Comparison of ENCODE assay signal across 8 cellular contexts in the genomic region with DNA sequence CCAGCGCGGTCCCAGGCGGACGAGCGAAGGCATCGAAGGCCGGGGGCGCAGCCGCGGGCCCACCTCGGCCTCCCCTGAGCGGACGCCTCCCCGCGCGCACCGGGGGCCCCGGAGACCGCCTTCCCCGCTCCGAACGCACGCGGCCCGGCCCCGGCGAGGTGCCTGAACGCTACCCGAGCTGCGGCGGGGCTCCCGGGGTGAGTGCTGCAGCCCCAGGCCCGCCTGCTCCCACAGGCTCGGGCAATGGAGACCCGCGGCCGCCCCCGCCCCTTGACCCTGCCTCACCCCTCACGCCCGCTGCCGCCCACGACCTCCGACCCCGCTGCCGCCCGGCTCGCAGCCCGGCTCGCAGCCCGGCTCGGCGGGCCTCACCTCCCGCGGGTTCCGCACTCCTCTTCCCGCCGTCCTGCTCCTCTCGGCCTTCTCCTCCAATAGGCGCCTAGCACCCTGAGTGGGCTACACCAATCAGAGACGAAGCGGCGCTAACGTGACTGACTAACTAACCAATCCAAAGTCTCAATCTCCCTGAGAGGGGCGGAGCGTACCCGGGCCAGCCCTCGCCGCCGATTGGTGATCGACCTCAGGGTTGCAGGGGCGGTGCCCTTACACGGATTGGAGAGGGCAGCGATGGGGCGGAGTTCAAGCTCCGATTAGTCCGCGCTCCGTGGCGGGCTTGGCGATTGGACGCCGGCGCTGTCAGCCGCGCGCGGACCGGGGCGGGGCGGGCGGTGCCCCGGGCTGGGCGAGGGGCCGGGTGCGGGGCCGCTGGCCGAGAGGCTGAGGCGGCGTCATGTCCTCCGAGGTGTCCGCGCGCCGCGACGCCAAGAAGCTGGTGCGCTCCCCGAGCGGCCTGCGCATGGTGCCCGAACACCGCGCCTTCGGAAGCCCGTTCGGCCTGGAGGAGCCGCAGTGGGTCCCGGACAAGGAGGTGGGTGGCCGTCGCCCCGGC. TPM values are rescaled to one million over a fixed set of nuclear protein-coding genes. Genes with fewer than 3 reads are reported as not detected.
DNase-seq lines count a peak whose midpoint lies in the region; FAIRE-seq and TF ChIP-seq lines count a peak whose summit lies in the region.

A gene (minus strand): TSS at position 400 of the 949 bp plus-strand sequence. CDS start 4,364 bp downstream, outside the sequence.
A gene (plus strand): TSS at position 759 of the 949 bp plus-strand sequence. CDS start 32 bp downstream, at position 791.

- peak within 1 kb of the TSS; percentile 65 for H4K8ac ChIP-seq in neuronal stem cell (ENCODE audit: low read depth, low read length)

- FAIRE-seq in frontal cortex (lab: Jason Lieb, UNC) = peak; percentile 99

- POLR2A ChIA-PET in HEK293T (lab: Yijun Ruan, JAX) = interaction anchor here (0.5 to 3.0 kb wide), 18 partner anchors 9 to 186 kb away, joined by 3 to 13 read pairs (median 4); no protein-coding TSS in a partner anchor

- peak within 1 kb of the TSS; percentile 92 for H3K9ac ChIP-seq in neuronal stem cell (ENCODE audit: low read depth, low read length, poor library complexity)

- H2BK5ac ChIP-seq in neuronal stem cell (ENCODE audit: low read length) = peak within 1 kb of the TSS; percentile 66

- H3K36me3 ChIP-seq in neuronal stem cell (replicated peaks in 1 of 2; ENCODE audit: control insufficient read depth in 2 of 2, insufficient read depth in 2 of 2, low read length in 2 of 2) = peaks cover 2 to 52% of the 10 kb centered on the region in 2 donors

- no peak within 1 kb of the TSS for H4K91ac ChIP-seq in neuronal stem cell (ENCODE audit: low read depth, low read length, poor library complexity)

- peak within 1 kb of the TSS; percentile 94 for H3K14ac ChIP-seq in neuronal stem cell (ENCODE audit: low read length)

- no CpG with 5 or more reads among the region's 121 CpGs for WGBS in neuronal stem cell (ENCODE audit: extremely low coverage in 2 of 2, insufficient read length in 2 of 2, insufficient replicate concordance in 1 of 2), 2 donors

- H2BK12ac ChIP-seq in neuronal stem cell (ENCODE audit: low read length) = no peak within 1 kb of the TSS

- in situ Hi-C loops in SK-MEL-5 (cut with HindIII; ENCODE audit: low pct_unique_long_range_greater_than_20kb, low sequenced_read_pairs) = no loop called here

- H2BK120ac ChIP-seq in neuronal stem cell (ENCODE audit: low read depth, low read length) = no peak within 1 kb of the TSS

- H2AK5ac ChIP-seq in neuronal stem cell (ENCODE audit: low read depth, low read length) = peak within 1 kb of the TSS; percentile 88

- H3K4me3 ChIP-seq in neuronal stem cell (ENCODE audit: low read length in 2 of 2) = peak within 1 kb of the TSS; percentile 85 to 89

- CTCF ChIA-PET in HEK293T (lab: Yijun Ruan, JAX) = no interaction called here

- H3K18ac ChIP-seq in neuronal stem cell (ENCODE audit: low read length) = peak within 1 kb of the TSS; percentile 98

- H3K27ac ChIP-seq in neuronal stem cell (replicated peaks; ENCODE audit: low read length) (peak within 1 kb of the TSS; percentile 69), substantia nigra (ENCODE audit: low read depth, low read length, poor library complexity, severe bottlenecking) (peak within 1 kb of the TSS; percentile 38)

- peak within 1 kb of the TSS; percentile 67 for H2BK15ac ChIP-seq in neuronal stem cell (ENCODE audit: low read length)

- H3K9me3 ChIP-seq in neuronal stem cell (replicated peaks in 1 of 2; ENCODE audit: control insufficient read depth in 2 of 2, insufficient read depth in 1 of 2, low read depth in 1 of 2, low read length in 2 of 2) = no peaks in the 10 kb centered on the region

- H3K27me3 ChIP-seq in neuronal stem cell (ENCODE audit: control insufficient read depth in 3 of 3, insufficient read depth in 3 of 3, low read depth in 1 of 3, low read length in 3 of 3) = no peaks in the 10 kb centered on the region

- peak within 1 kb of the TSS; percentile 90 for H2AFZ ChIP-seq in neuronal stem cell (ENCODE audit: low read length)

- peak within 1 kb of the TSS; percentile 98 for H3K23ac ChIP-seq in neuronal stem cell (ENCODE audit: low read depth, low read length, poor library complexity)

- peaks cover 31% of the 10 kb centered on the region for H3K79me1 ChIP-seq in neuronal stem cell (ENCODE audit: low read depth, low read length)

- peak within 1 kb of the TSS; percentile 83 for H3K4me2 ChIP-seq in neuronal stem cell (ENCODE audit: insufficient read depth, low read length, poor library complexity, severe bottlenecking)

- peaks cover 27 to 30% of the 10 kb centered on the region in 2 donors for H3K4me1 ChIP-seq in neuronal stem cell (ENCODE audit: control insufficient read depth in 2 of 2, insufficient read depth in 1 of 2, low read depth in 1 of 2, low read length in 2 of 2)

- H3K4ac ChIP-seq in neuronal stem cell (ENCODE audit: low read length) = no peak within 1 kb of the TSS

- DNase-seq in GF-D8 (lab: John Stamatoyannopoulos, UW) (peak; percentile 94), HEK293T (ENCODE audit: extremely low spot score) (peak; percentile 99), MV-4-11 (lab: John Stamatoyannopoulos, UW) (peak; percentile 99), SK-MEL-5 (ENCODE audit: low read depth, low spot score) (peak; percentile 99), frontal cortex (ENCODE audit: low spot score in 2 of 2) (peak; percentile 100), neuronal stem cell (ENCODE audit: low spot score) (peak; percentile 100), substantia nigra (lab: John Stamatoyannopoulos, UW) (peak; percentile 88 to 100 (median 99))
- DNase-seq in activated naive CD4-positive, alpha-beta T cell treated with Interleukin-2 at 50 U/mL for 16 hours = peak; percentile 100

TF ChIP-seq in HEK293T, 16 proteins besides CTCF, POLR2A, EP300 and RAD21:
- TF ChIP-seq ARNT (IDR thresholded peaks at IDR 0.05) (0 out of 2 replicates have a peak, but pooled peaks have one; percentile 12), FOXK2 (IDR thresholded peaks at IDR 0.05) (no peak), ZNF384 (IDR thresholded peaks at IDR 0.05) (no peak), LEF1 (IDR thresholded peaks at IDR 0.05; ENCODE audit: borderline replicate concordance) (peak; percentile 74; the same call in 1 of the 2 replicates), SP1 (IDR thresholded peaks at IDR 0.05) (no peak; the same call in 1 of the 2 replicates), L3MBTL2 (conservative IDR thresholded peaks at IDR 0.05) (peak; percentile 38)
- TF ChIP-seq, protein P1, sequence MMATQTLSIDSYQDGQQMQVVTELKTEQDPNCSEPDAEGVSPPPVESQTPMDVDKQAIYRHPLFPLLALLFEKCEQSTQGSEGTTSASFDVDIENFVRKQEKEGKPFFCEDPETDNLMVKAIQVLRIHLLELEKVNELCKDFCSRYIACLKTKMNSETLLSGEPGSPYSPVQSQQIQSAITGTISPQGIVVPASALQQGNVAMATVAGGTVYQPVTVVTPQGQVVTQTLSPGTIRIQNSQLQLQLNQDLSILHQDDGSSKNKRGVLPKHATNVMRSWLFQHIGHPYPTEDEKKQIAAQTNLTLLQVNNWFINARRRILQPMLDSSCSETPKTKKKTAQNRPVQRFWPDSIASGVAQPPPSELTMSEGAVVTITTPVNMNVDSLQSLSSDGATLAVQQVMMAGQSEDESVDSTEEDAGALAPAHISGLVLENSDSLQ (IDR thresholded peaks at IDR 0.05) = peak; percentile 99

RNA-seq across cellular contexts. Expression of the first gene that starts in this region (rescaled TPM):
- total RNA-seq in SK-MEL-5 (2014; rRNA removed; shearing (Covaris generic)) = 27.7 and 33.5 TPM in 2 replicates
- polyA plus RNA-seq in SK-MEL-5 (2015; cell fraction: cytosol; rRNA removed) = 31.1 and 34.3 TPM in 2 replicates
- polyA plus RNA-seq in SK-MEL-5 (2015; cell fraction: nucleus; rRNA removed) = 61.7 and 105 TPM in 2 replicates
- total RNA-seq in frontal cortex = 9.8 TPM
- polyA plus RNA-seq in neuronal stem cell (2013, experiment 1 of 2) = 31.8 TPM
- 33.0 TPM for polyA plus RNA-seq in neuronal stem cell (2013, experiment 2 of 2)

RNA-seq across cellular contexts. Expression of the second gene that starts in this region (rescaled TPM):
- total RNA-seq in SK-MEL-5 (2014; rRNA removed; shearing (Covaris generic)) = 22.1 and 33.2 TPM in 2 replicates
- 51.7 and 55.1 TPM in 2 replicates for polyA plus RNA-seq in SK-MEL-5 (2015; cell fraction: cytosol; rRNA removed)
- polyA plus RNA-seq in SK-MEL-5 (2015; cell fraction: nucleus; rRNA removed) = 46.8 and 51.6 TPM in 2 replicates
- total RNA-seq in frontal cortex = 40.4 TPM
- 34.8 TPM for polyA plus RNA-seq in neuronal stem cell (2013, experiment 1 of 2)
- polyA plus RNA-seq in neuronal stem cell (2013, experiment 2 of 2) = 32.9 TPM

Comparison
In these comparisons a context has a peak if more than half of its experiments do, and no peak if none do; other contexts are left out.
1. Peak in every context shown above with its lines: DNase-seq, H3K4me3 ChIP-seq and H3K27ac ChIP-seq.